ENCODE assay signal across 19 cellular contexts in the genomic region with DNA sequence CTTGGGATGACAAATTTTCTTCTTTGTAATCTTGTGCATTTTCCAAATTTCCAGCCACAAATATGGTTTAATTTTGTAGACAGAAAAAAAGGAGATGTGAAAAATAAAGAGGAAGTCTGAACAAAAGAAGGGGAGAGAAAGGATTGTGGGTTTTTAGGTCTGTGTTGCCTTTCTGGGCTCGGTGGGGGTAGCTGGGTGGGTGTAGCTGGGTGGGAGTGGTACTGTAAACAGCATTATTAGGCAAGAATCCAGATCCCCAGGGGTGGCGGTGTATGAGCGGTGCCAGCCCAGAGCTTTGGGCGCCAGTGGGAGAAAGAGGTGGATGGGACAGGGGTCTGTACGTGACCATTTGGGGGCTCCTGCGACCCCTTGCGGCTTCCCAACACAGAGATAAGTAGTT. TPM values are rescaled to one million over a fixed set of nuclear protein-coding genes. Genes with fewer than 3 reads are reported as not detected.
"Had no signal": no experiment of that assay in that cellular context is flagged by ENCODE, and none has a peak within 500 bp of the region (broad histone marks: within the 10 kb centered on the region; RNA-seq: fewer than 3 reads in every experiment).

No MANE protein-coding gene starts in this region.

- ATAC-seq: foreskin keratinocyte, left lung, natural killer cell, pancreas, right cardiac atrium, upper lobe of right lung had no signal

- H3K4me1 Mint-ChIP-seq: immature natural killer cell, natural killer cell had no signal

- H3K36me3 Mint-ChIP-seq: immature natural killer cell, mesothelial cell of epicardium, natural killer cell, neural progenitor cell had no signal

- DNase-seq: effector CD4-positive, alpha-beta T cell; endodermal cell; erythroblast; foreskin keratinocyte; immature natural killer cell; left lung; natural killer cell; nucleus accumbens; pancreas; right cardiac atrium; small intestine; stimulated activated CD4-positive, alpha-beta T cell treated with anti-CD3 and anti-CD28 coated beads, Interleukin-2, amount 100 ng/mL, for 48 hours; stimulated activated naive CD4-positive, alpha-beta T cell treated with Interleukin-2 at 50 U/mL for 16 hours; thyroid gland; upper lobe of right lung had no signal

- H3K4me3 Mint-ChIP-seq: endodermal cell, immature natural killer cell, mesothelial cell of epicardium, natural killer cell, neural progenitor cell had no signal

- H3K27ac Mint-ChIP-seq: endodermal cell, immature natural killer cell, mesothelial cell of epicardium, natural killer cell, neural progenitor cell, progenitor cell of endocrine pancreas had no signal

- H3K9me3 Mint-ChIP-seq: endodermal cell, immature natural killer cell, mesothelial cell of epicardium, natural killer cell, neural progenitor cell had no signal

RNA-seq across cellular contexts. Expression of a gene that starts 7.4 kb away (rescaled TPM):
- polyA plus RNA-seq: endothelial cell of umbilical vein, immature natural killer cell, right cardiac atrium had no signal
